Comparison of ENCODE assay signal across 15 cellular contexts in the genomic region with DNA sequence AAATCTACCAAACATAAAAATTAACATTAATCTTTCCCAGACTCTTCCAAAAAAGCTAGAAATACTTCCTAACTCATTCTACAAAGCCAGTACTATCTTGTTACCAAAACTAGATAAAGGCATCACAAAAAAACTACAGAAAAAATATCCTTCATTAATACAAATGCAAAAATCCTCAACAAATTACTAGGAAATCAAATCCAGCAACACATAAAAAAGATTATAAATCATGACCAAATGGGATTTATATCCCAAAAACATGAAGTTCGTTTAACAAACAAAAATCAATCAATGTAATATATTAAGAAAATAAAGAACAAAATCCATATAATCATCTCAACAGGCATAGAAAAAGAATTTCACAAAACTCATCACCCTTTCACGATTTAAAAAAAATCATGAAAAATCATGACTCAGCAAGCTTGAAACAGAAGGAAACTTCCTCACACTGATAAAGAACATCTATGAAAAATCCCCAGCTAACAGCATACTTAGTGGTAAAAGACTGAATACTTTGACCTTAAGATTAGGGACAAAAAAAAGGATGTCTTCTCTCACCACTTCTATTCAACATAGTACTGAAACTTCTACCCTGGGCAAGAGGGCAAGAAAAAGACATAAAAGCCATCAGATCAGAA. TPM values are rescaled to one million over a fixed set of nuclear protein-coding genes. Genes with fewer than 3 reads are reported as not detected.
DNase-seq lines count a peak whose midpoint lies in the region; ATAC-seq and TF ChIP-seq lines count a peak whose summit lies in the region.
"Had no signal": no experiment of that assay in that cellular context is flagged by ENCODE, and none has a peak within 500 bp of the region (broad histone marks: within the 10 kb centered on the region; RNA-seq: fewer than 3 reads in every experiment).

No MANE protein-coding gene starts in this region.

- H3K9me3 ChIP-seq in CD8-positive, alpha-beta memory T cell (ENCODE audit: low read length) = no peaks in the 10 kb centered on the region

- peaks cover 52% of the 10 kb centered on the region for H3K4me1 ChIP-seq in CD8-positive, alpha-beta memory T cell (ENCODE audit: insufficient read depth, low read length)

- ATAC-seq in GM21390 (IDR thresholded peaks at IDR 0.05; ENCODE audit: unreplicated experiment) = peak; percentile 65
- ATAC-seq: PC-3 had no signal

- H3K27ac Mint-ChIP-seq in CD8-positive, alpha-beta memory T cell = peak overlapping the region in 5 of 8 donors; percentile 7 to 78 (median 39)
- H3K27ac Mint-ChIP-seq in osteocyte (ENCODE audit: unreplicated experiment) = no peak overlapping the region

- H3K4me3 ChIP-seq in CD8-positive, alpha-beta memory T cell (ENCODE audit: low read length) = no peak overlapping the region
- no peak overlapping the region for H3K4me3 ChIP-seq in fibroblast of mammary gland (ENCODE audit: control insufficient read depth, low read depth, low read length)
- H3K4me3 ChIP-seq: skin epidermis had no signal

- peak overlapping the region; percentile 0 for H3K27ac ChIP-seq in CD8-positive, alpha-beta memory T cell (ENCODE audit: low read depth, low read length)
- H3K27ac ChIP-seq: skin epidermis had no signal

- no peaks in the 10 kb centered on the region for H3K36me3 ChIP-seq in CD8-positive, alpha-beta memory T cell (ENCODE audit: insufficient read depth, low read length)

- no peaks in the 10 kb centered on the region for H3K27me3 Mint-ChIP-seq in CD8-positive, alpha-beta memory T cell
- H3K27me3 Mint-ChIP-seq in osteocyte (ENCODE audit: unreplicated experiment) = no peaks in the 10 kb centered on the region

- H3K27me3 ChIP-seq in CD8-positive, alpha-beta memory T cell (ENCODE audit: insufficient read depth, low read length, poor library complexity, severe bottlenecking) = no peaks in the 10 kb centered on the region

- H3K36me3 Mint-ChIP-seq in CD8-positive, alpha-beta memory T cell = peaks cover 1 to 5% (median 4%) of the 10 kb centered on the region in 3 donors
- H3K36me3 Mint-ChIP-seq in osteocyte (ENCODE audit: unreplicated experiment) = peaks cover 7% of the 10 kb centered on the region

- no peak for DNase-seq in CD8-positive, alpha-beta memory T cell
- DNase-seq in RPMI8226 (peak; percentile 21), fibroblast of mammary gland (ENCODE audit: low read depth) (peak; percentile 25), COLO668 (lab: John Stamatoyannopoulos, UW; ENCODE audit: unreplicated experiment) (no peak), mucosa of gallbladder (ENCODE audit: low spot score) (no peak), osteocyte (ENCODE audit: extremely low spot score, unreplicated experiment) (no peak), NCI-H526 treated with DMSO at 0.1 percent for 48 hours (lab: John Stamatoyannopoulos, UW) (no peak)
- DNase-seq: activated CD4-positive, alpha-beta T cell treated with anti-CD3 and anti-CD28 coated beads, Interleukin-2, amount 50 U/mL, for 48 hours; caudate nucleus; DMS53; NCI-H1436; PC-3; stimulated activated naive CD4-positive, alpha-beta T cell had no signal

- POLR2A ChIA-PET in CD8-positive, alpha-beta memory T cell (lab: Charles Lee) = no interaction called here

- no peaks in the 10 kb centered on the region for H3K9me3 Mint-ChIP-seq in CD8-positive, alpha-beta memory T cell
- no peaks in the 10 kb centered on the region for H3K9me3 Mint-ChIP-seq in osteocyte (ENCODE audit: unreplicated experiment)

- TF ChIP-seq CTCF in fibroblast of mammary gland (conservative IDR thresholded peaks at IDR 0.05; ENCODE audit: control insufficient read depth, insufficient read depth, low read depth, low read length) (no peak), osteocyte (IDR thresholded peaks at IDR 0.05) (no peak)

- CTCF ChIA-PET in CD8-positive, alpha-beta memory T cell (lab: Charles Lee) = no interaction called here

- H3K4me3 Mint-ChIP-seq in CD8-positive, alpha-beta memory T cell = peak overlapping the region in 5 of 7 donors; percentile 6 to 39 (median 16)
- no peak overlapping the region for H3K4me3 Mint-ChIP-seq in osteocyte (ENCODE audit: unreplicated experiment)

- peaks cover 82 to 98% (median 90%) of the 10 kb centered on the region in 3 donors for H3K4me1 Mint-ChIP-seq in CD8-positive, alpha-beta memory T cell
- peaks cover 46% of the 10 kb centered on the region for H3K4me1 Mint-ChIP-seq in osteocyte (ENCODE audit: unreplicated experiment)

RNA-seq across cellular contexts. Expression of a gene that starts 43.2 kb away (rescaled TPM):
- 10 to 100 TPM; 45.4 to 47.0 TPM for total RNA-seq in CD8-positive, alpha-beta memory T cell
- polyA plus RNA-seq in CD8-positive, alpha-beta memory T cell = 6.2 TPM
- total RNA-seq in mucosa of gallbladder (43.6 TPM), osteocyte (53.6 and 55.4 TPM in 2 replicates)

RNA-seq across cellular contexts. Expression of a gene that starts 53.3 kb away (rescaled TPM):
- total RNA-seq in CD8-positive, alpha-beta memory T cell = 100 to 1,000 TPM; 120 to 122 TPM
- polyA plus RNA-seq in CD8-positive, alpha-beta memory T cell = 137 TPM
- total RNA-seq in mucosa of gallbladder = 54.5 TPM
- 48.7 and 50.9 TPM in 2 replicates for total RNA-seq in osteocyte

Comparison
In these comparisons a context has a peak if more than half of its experiments do, and no peak if none do; other contexts are left out.
1. DNase-seq: peak in RPMI8226 (single experiment) and fibroblast of mammary gland (single experiment); none in CD8-positive, alpha-beta memory T cell (0 of 5), COLO668 (single experiment), mucosa of gallbladder (single experiment), osteocyte (single experiment) and NCI-H526 treated with DMSO at 0.1 percent for 48 hours (single experiment).